Comparison of ENCODE assay signal across 9 cellular contexts in genomic region chr2:185208261-185208660, GRCh38.
DNase-seq lines count a peak whose midpoint lies in the region; ATAC-seq, FAIRE-seq and TF ChIP-seq lines count a peak whose summit lies in the region.
"Had no signal": no experiment of that assay in that cellular context is flagged by ENCODE, and none has a peak within 500 bp of the region (broad histone marks: within the 10 kb centered on the region; RNA-seq: fewer than 3 reads in every experiment).

No MANE protein-coding gene starts in this region.

- H3K4me3 ChIP-seq in PC-9 = no peak overlapping the region

- no peak overlapping the region for H3K27ac Mint-ChIP-seq in activated CD4-positive, alpha-beta T cell treated with anti-CD3 and anti-CD28 coated beads, Interleukin-2, amount 10 ng/mL, durations not matched to agents 24 days and 14 days
- H3K27ac Mint-ChIP-seq: naive B cell had no signal

- no peaks in the 10 kb centered on the region for H3K9me3 Mint-ChIP-seq in activated CD4-positive, alpha-beta T cell treated with anti-CD3 and anti-CD28 coated beads, Interleukin-2, amount 10 ng/mL, durations not matched to agents 24 days and 14 days

- no TSS peak for BruUV-seq in PC-9 (replicated peaks; lab: Mats Ljungman, UMichigan)

- POLR2A ChIA-PET in PC-9 (lab: Charles Lee; ENCODE audit: unreplicated experiment) = no interaction called here

- no peaks in the 10 kb centered on the region for H3K36me3 ChIP-seq in PC-9 (ENCODE audit: low read depth)

- no peaks in the 10 kb centered on the region for H3K9me2 ChIP-seq in PC-9 (ENCODE audit: insufficient read depth)

- no peak overlapping the region for H3K4me3 Mint-ChIP-seq in activated CD4-positive, alpha-beta T cell treated with anti-CD3 and anti-CD28 coated beads, Interleukin-2, amount 10 ng/mL, durations not matched to agents 24 days and 14 days
- H3K4me3 Mint-ChIP-seq: naive B cell had no signal

- H2AFZ ChIP-seq in PC-9 = no peak overlapping the region

- H3K27me3 Mint-ChIP-seq in activated CD4-positive, alpha-beta T cell treated with anti-CD3 and anti-CD28 coated beads, Interleukin-2, amount 10 ng/mL, durations not matched to agents 24 days and 14 days = no peaks in the 10 kb centered on the region
- H3K27me3 Mint-ChIP-seq: naive B cell had no signal

- FAIRE-seq in D721Med (lab: Jason Lieb, UNC) = no peak

- peak; percentile 59 for TF ChIP-seq CTCF in D721Med (IDR thresholded peaks at IDR 0.05; ENCODE audit: insufficient read depth, missing control alignments)
- TF ChIP-seq CTCF in PC-9 (conservative IDR thresholded peaks at IDR 0.05) = peak; percentile 57; the same call in 1 of the 2 replicates

- no peaks in the 10 kb centered on the region for H3K79me2 ChIP-seq in PC-9 (ENCODE audit: low read depth)

- H3F3A ChIP-seq in PC-9 (ENCODE audit: insufficient read depth, low read depth) = no peaks in the 10 kb centered on the region; the same call in 1 of the 2 replicates

- H3K36me3 Mint-ChIP-seq in activated CD4-positive, alpha-beta T cell treated with anti-CD3 and anti-CD28 coated beads, Interleukin-2, amount 10 ng/mL, durations not matched to agents 24 days and 14 days (ENCODE audit: low read depth) = no peaks in the 10 kb centered on the region
- H3K36me3 Mint-ChIP-seq: naive B cell had no signal

- H3K4me1 ChIP-seq in PC-9 (replicated peaks; ENCODE audit: insufficient read depth) = no peaks in the 10 kb centered on the region

- no peaks in the 10 kb centered on the region for H4K20me1 ChIP-seq in PC-9 (ENCODE audit: insufficient read depth)

- no peak for DNase-seq in D721Med (ENCODE audit: insufficient read length, low spot score)
- DNase-seq in HK-2 (ENCODE audit: unreplicated experiment) = peak; percentile 38
- peak in 1 of 2 experiments; percentile 6 for DNase-seq in PC-9
- peak; percentile 65 for DNase-seq in iPS-NIHi11 (ENCODE audit: low spot score)
- no peak for DNase-seq in NCI-H774 (lab: John Stamatoyannopoulos, UW)
- no peak for DNase-seq in activated CD4-positive, alpha-beta T cell treated with anti-CD3 and anti-CD28 coated beads, Interleukin-2, amount 10 ng/mL, durations not matched to agents 24 days and 14 days
- DNase-seq in NCI-H1436 treated with DMSO at 0.1 percent for 48 hours (lab: John Stamatoyannopoulos, UW) = no peak
- DNase-seq: naive B cell had no signal

- H3K4me2 ChIP-seq in PC-9 = no peak overlapping the region

- CTCF ChIA-PET in PC-9 (lab: Charles Lee) = no interaction called here

- H3K9me3 ChIP-seq in PC-9 (ENCODE audit: insufficient read depth, low read depth) = no peaks in the 10 kb centered on the region

- H3K27me3 ChIP-seq in PC-9 (ENCODE audit: insufficient read depth, low read depth) = no peaks in the 10 kb centered on the region

- no peak for ATAC-seq in GM21737 (IDR thresholded peaks at IDR 0.05; ENCODE audit: unreplicated experiment)

- H3K27ac ChIP-seq in PC-9 = no peak overlapping the region

- intact Hi-C loops in PC-9 (cut with micrococcal nuclease; ENCODE audit: unreplicated experiment) = loop anchor here (10.0 kb wide), 1 partner anchor 1247 kb away; no protein-coding TSS in a partner anchor
- intact Hi-C loops in activated CD4-positive, alpha-beta T cell treated with anti-CD3 and anti-CD28 coated beads, Interleukin-2, amount 10 ng/mL, durations not matched to agents 24 days and 14 days (cut with micrococcal nuclease) = no loop called here

- no peaks in the 10 kb centered on the region for H3K4me1 Mint-ChIP-seq in activated CD4-positive, alpha-beta T cell treated with anti-CD3 and anti-CD28 coated beads, Interleukin-2, amount 10 ng/mL, durations not matched to agents 24 days and 14 days
- H3K4me1 Mint-ChIP-seq: naive B cell had no signal

Comparison
In these comparisons a context has a peak if more than half of its experiments do, and no peak if none do; other contexts are left out.
1. DNase-seq: peak in HK-2 (single experiment) and iPS-NIHi11 (single experiment); none in D721Med (single experiment), NCI-H774 (single experiment), activated CD4-positive, alpha-beta T cell treated with anti-CD3 and anti-CD28 coated beads, Interleukin-2, amount 10 ng/mL, durations not matched to agents 24 days and 14 days (single experiment) and NCI-H1436 treated with DMSO at 0.1 percent for 48 hours (single experiment).